In the genomic region with DNA sequence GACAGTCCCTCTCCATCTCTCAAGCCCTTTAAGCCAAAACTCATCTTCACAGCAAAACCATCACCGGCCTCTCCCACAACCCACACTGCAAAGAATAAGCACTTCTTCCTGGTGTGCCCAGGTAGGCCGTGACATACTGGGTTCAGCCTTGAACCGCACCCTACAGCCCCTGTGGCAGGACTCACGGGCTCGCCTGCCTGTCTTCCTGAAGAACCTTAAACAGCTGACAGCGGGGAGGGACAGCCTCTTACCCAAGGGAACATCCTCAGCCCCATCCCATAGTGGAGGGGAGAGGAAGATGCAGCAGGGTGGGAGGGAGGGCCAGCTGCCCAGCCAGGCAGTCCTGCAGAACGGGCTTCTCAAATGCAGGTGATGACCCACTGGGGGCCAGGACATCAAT, we compare ENCODE assay signal across 21 cellular contexts. TPM values are rescaled to one million over a fixed set of nuclear protein-coding genes. Genes with fewer than 3 reads are reported as not detected.
DNase-seq lines count a peak whose midpoint lies in the region; ATAC-seq and TF ChIP-seq lines count a peak whose summit lies in the region.
"Had no signal": no experiment of that assay in that cellular context is flagged by ENCODE, and none has a peak within 500 bp of the region (broad histone marks: within the 10 kb centered on the region; RNA-seq: fewer than 3 reads in every experiment).

No MANE protein-coding gene starts in this region.

- no peak overlapping the region for H2AFZ ChIP-seq in IMR-90 (replicated peaks; ENCODE audit: low read length, poor library complexity)
- H2AFZ ChIP-seq: hepatocyte had no signal

- no peak overlapping the region for H4K8ac ChIP-seq in IMR-90 (ENCODE audit: low read depth in 2 of 2, low read length in 2 of 2)

- H3K4me3 Mint-ChIP-seq in activated T-cell treated with anti-CD3 and anti-CD28 coated beads, Interleukin-2, amount 50 U/mL, for 24 hours: no peak overlapping the region
- no peak overlapping the region for H3K4me3 Mint-ChIP-seq in dendritic cell treated with granulocyte-macrophage colony-stimulating factor and Interleukin-4, amounts not matched to agents 40 ng/mL and 50 ng/mL, for 4 days
- H3K4me3 Mint-ChIP-seq in stimulated activated effector memory CD8-positive, alpha-beta T cell treated with anti-CD3 and anti-CD28 coated beads, Interleukin-12 subunit alpha, Interleukin-12 subunit beta, amount 100 ng/mL, for 72 hours: peak overlapping the region; percentile 55
- H3K4me3 Mint-ChIP-seq in nephron progenitor cell: no peak overlapping the region

- H3K4me1 Mint-ChIP-seq in activated T-cell treated with anti-CD3 and anti-CD28 coated beads, Interleukin-2, amount 50 U/mL, for 24 hours (ENCODE audit: low read depth): peaks cover 96% of the 10 kb centered on the region
- peaks cover 82% of the 10 kb centered on the region for H3K4me1 Mint-ChIP-seq in dendritic cell treated with granulocyte-macrophage colony-stimulating factor and Interleukin-4, amounts not matched to agents 40 ng/mL and 50 ng/mL, for 4 days (ENCODE audit: low read depth)
- H3K4me1 Mint-ChIP-seq in stimulated activated effector memory CD8-positive, alpha-beta T cell treated with anti-CD3 and anti-CD28 coated beads, Interleukin-12 subunit alpha, Interleukin-12 subunit beta, amount 100 ng/mL, for 72 hours: peaks cover 92% of the 10 kb centered on the region
- H3K4me1 Mint-ChIP-seq in nephron progenitor cell: peaks cover 75% of the 10 kb centered on the region

- H3K14ac ChIP-seq in IMR-90 (replicated peaks; ENCODE audit: low read depth, low read length): no peak overlapping the region

- peaks cover 22 to 61% of the 10 kb centered on the region in 2 experiments for H3K79me1 ChIP-seq in IMR-90 (ENCODE audit: low read depth in 1 of 2, low read length in 2 of 2)

- peaks cover 57% of the 10 kb centered on the region for H4K20me1 ChIP-seq in IMR-90 (ENCODE audit: insufficient read depth, low read length)

- H3K36me3 Mint-ChIP-seq in activated T-cell treated with anti-CD3 and anti-CD28 coated beads, Interleukin-2, amount 50 U/mL, for 24 hours (ENCODE audit: low read depth): peaks cover 53% of the 10 kb centered on the region
- H3K36me3 Mint-ChIP-seq in dendritic cell treated with granulocyte-macrophage colony-stimulating factor and Interleukin-4, amounts not matched to agents 40 ng/mL and 50 ng/mL, for 4 days (ENCODE audit: low read depth): peaks cover 87% of the 10 kb centered on the region
- H3K36me3 Mint-ChIP-seq in stimulated activated effector memory CD8-positive, alpha-beta T cell treated with anti-CD3 and anti-CD28 coated beads, Interleukin-12 subunit alpha, Interleukin-12 subunit beta, amount 100 ng/mL, for 72 hours: peaks cover 42% of the 10 kb centered on the region
- H3K36me3 Mint-ChIP-seq in nephron progenitor cell (ENCODE audit: low read depth): no peaks in the 10 kb centered on the region

- ATAC-seq in IMR-90 (ENCODE audit: low read depth) (no peak), GM18502 (IDR thresholded peaks at IDR 0.05; ENCODE audit: poor library complexity, unreplicated experiment) (no peak)
- no peak for ATAC-seq in stimulated activated effector memory CD8-positive, alpha-beta T cell treated with anti-CD3 and anti-CD28 coated beads, Interleukin-12 subunit alpha, Interleukin-12 subunit beta, amount 100 ng/mL, for 72 hours
- ATAC-seq: HepG2 had no signal

- no peak overlapping the region for H3K23ac ChIP-seq in IMR-90 (ENCODE audit: low read depth, low read length)

- no peak overlapping the region for H3K18ac ChIP-seq in IMR-90 (ENCODE audit: low read depth, low read length)

- no peak overlapping the region for H4K91ac ChIP-seq in IMR-90 (ENCODE audit: insufficient read depth, low read depth, low read length)

- no peak overlapping the region for H3K4me3 ChIP-seq in IMR-90 (ENCODE audit: insufficient read depth, low read depth, low read length)
- H3K4me3 ChIP-seq: hepatocyte, ovary, SK-N-MC had no signal

- peaks cover 34% of the 10 kb centered on the region for H3K9me1 ChIP-seq in IMR-90 (ENCODE audit: insufficient read depth, low read length)

- no peaks in the 10 kb centered on the region for H3K27me3 ChIP-seq in IMR-90 (ENCODE audit: control insufficient read depth, insufficient read depth, low read length)
- H3K27me3 ChIP-seq: hepatocyte, ovary had no signal

- no peak overlapping the region for H3K4me2 ChIP-seq in IMR-90 (ENCODE audit: low read depth, low read length)
- H3K4me2 ChIP-seq: hepatocyte had no signal

- no CpG with 5 or more reads among the region's 7 CpGs for WGBS in IMR-90 (ENCODE audit: extremely low coverage in 2 of 2, insufficient read length in 1 of 2), 2 experiments

- dilution Hi-C loops in IMR-90 (cut with HindIII; ENCODE audit: low sequenced_read_pairs, unreplicated experiment): no loop called here

- H3K9ac ChIP-seq in IMR-90 (ENCODE audit: low read depth, low read length): no peak overlapping the region

- no peak overlapping the region for H3K4ac ChIP-seq in IMR-90 (ENCODE audit: low read depth, low read length)

- no peak overlapping the region for H3K27ac ChIP-seq in IMR-90 (ENCODE audit: insufficient read depth, low read length)
- H3K27ac ChIP-seq: ovary, SK-N-MC had no signal

- TF ChIP-seq POLR2A in IMR-90 (IDR thresholded peaks at IDR 0.05; ENCODE audit: low read depth, low read length): no peak

- no peaks in the 10 kb centered on the region for H3K27me3 Mint-ChIP-seq in activated T-cell treated with anti-CD3 and anti-CD28 coated beads, Interleukin-2, amount 50 U/mL, for 24 hours
- no peaks in the 10 kb centered on the region for H3K27me3 Mint-ChIP-seq in dendritic cell treated with granulocyte-macrophage colony-stimulating factor and Interleukin-4, amounts not matched to agents 40 ng/mL and 50 ng/mL, for 4 days
- H3K27me3 Mint-ChIP-seq in nephron progenitor cell (ENCODE audit: low read depth, poor library complexity): peaks cover 7% of the 10 kb centered on the region

- no TSS peak for BruUV-seq in IMR-90 (replicated peaks; lab: Mats Ljungman, UMichigan)

- H2AK5ac ChIP-seq in IMR-90 (ENCODE audit: low read depth, low read length): no peak overlapping the region

- no peak overlapping the region for H2BK15ac ChIP-seq in IMR-90 (ENCODE audit: low read depth, low read length)

- H3K9me3 Mint-ChIP-seq in activated T-cell treated with anti-CD3 and anti-CD28 coated beads, Interleukin-2, amount 50 U/mL, for 24 hours: no peaks in the 10 kb centered on the region
- H3K9me3 Mint-ChIP-seq in dendritic cell treated with granulocyte-macrophage colony-stimulating factor and Interleukin-4, amounts not matched to agents 40 ng/mL and 50 ng/mL, for 4 days: no peaks in the 10 kb centered on the region
- no peaks in the 10 kb centered on the region for H3K9me3 Mint-ChIP-seq in stimulated activated effector memory CD8-positive, alpha-beta T cell treated with anti-CD3 and anti-CD28 coated beads, Interleukin-12 subunit alpha, Interleukin-12 subunit beta, amount 100 ng/mL, for 72 hours
- no peaks in the 10 kb centered on the region for H3K9me3 Mint-ChIP-seq in nephron progenitor cell

- no peak overlapping the region for H2BK5ac ChIP-seq in IMR-90 (ENCODE audit: low read depth, low read length, poor library complexity, severe bottlenecking)

- no peaks in the 10 kb centered on the region for H3K9me3 ChIP-seq in IMR-90 (ENCODE audit: control insufficient read depth, insufficient read depth, low read length)
- H3K9me3 ChIP-seq: ovary had no signal

- POLR2A ChIA-PET in IMR-90 (lab: Charles Lee; ENCODE audit: unreplicated experiment): no interaction called here

- no peak overlapping the region for H2BK120ac ChIP-seq in IMR-90 (ENCODE audit: low read depth, low read length)

- intact Hi-C loops in IMR-90 (cut with micrococcal nuclease): no loop called here
- intact Hi-C loops in dendritic cell treated with granulocyte-macrophage colony-stimulating factor and Interleukin-4, amounts not matched to agents 40 ng/mL and 50 ng/mL, for 4 days (cut with micrococcal nuclease): loop anchor here (5.0 kb wide), 1 partner anchor 35 kb away; no protein-coding TSS in a partner anchor

- peak overlapping the region; percentile 8 for H2AK9ac ChIP-seq in IMR-90 (replicated peaks; ENCODE audit: low read depth, low read length, poor library complexity)

- H3K27ac Mint-ChIP-seq in activated T-cell treated with anti-CD3 and anti-CD28 coated beads, Interleukin-2, amount 50 U/mL, for 24 hours: peak overlapping the region; percentile 56
- H3K27ac Mint-ChIP-seq in dendritic cell treated with granulocyte-macrophage colony-stimulating factor and Interleukin-4, amounts not matched to agents 40 ng/mL and 50 ng/mL, for 4 days: peak overlapping the region; percentile 7
- H3K27ac Mint-ChIP-seq in stimulated activated effector memory CD8-positive, alpha-beta T cell treated with anti-CD3 and anti-CD28 coated beads, Interleukin-12 subunit alpha, Interleukin-12 subunit beta, amount 100 ng/mL, for 72 hours: peak overlapping the region; percentile 96
- H3K27ac Mint-ChIP-seq in nephron progenitor cell: no peak overlapping the region

- no peak overlapping the region for H4K5ac ChIP-seq in IMR-90 (ENCODE audit: low read depth, low read length)

- peaks cover 34% of the 10 kb centered on the region for H3K36me3 ChIP-seq in IMR-90 (ENCODE audit: control insufficient read depth, insufficient read depth, low read length)
- H3K36me3 ChIP-seq: ovary had no signal

- no peak for DNase-seq in activated T-cell treated with anti-CD3 and anti-CD28 coated beads, Interleukin-2, amount 50 U/mL, for 24 hours
- no peak for DNase-seq in activated T-cell treated with anti-CD3 and anti-CD28 coated beads, Interleukin-2, amount 50 U/mL, for 48 hours
- no peak for DNase-seq in IMR-90
- DNase-seq in stimulated activated effector memory CD8-positive, alpha-beta T cell treated with anti-CD3 and anti-CD28 coated beads, Interleukin-12 subunit alpha, Interleukin-12 subunit beta, amount 100 ng/mL, for 72 hours (ENCODE audit: low spot score in 2 of 2): no peak
- no peak for DNase-seq in NCI-H345 treated with DMSO at 0.1 percent for 48 hours (lab: John Stamatoyannopoulos, UW; ENCODE audit: unreplicated experiment)
- DNase-seq in nephron progenitor cell: no peak
- DNase-seq: activated CD8-positive, alpha-beta memory T cell treated with anti-CD3 and anti-CD28 coated beads for 24 hours; kidney; midbrain; NCI-H2029; NCI-H526 treated with DMSO at 0.1 percent for 48 hours; ovary had no signal

- CTCF ChIA-PET in IMR-90 (lab: Yijun Ruan, JAX): no interaction called here

- no peak for TF ChIP-seq RAD21 in IMR-90 (IDR thresholded peaks at IDR 0.05; ENCODE audit: low read length)

- H3K4me1 ChIP-seq in IMR-90 (ENCODE audit: control insufficient read depth, insufficient read depth, low read length): peaks cover 15% of the 10 kb centered on the region

- no peak overlapping the region for H3K56ac ChIP-seq in IMR-90 (ENCODE audit: extremely low read depth, insufficient read depth, low read length)

- in situ Hi-C loops in IMR-90 (cut with MboI; ENCODE audit: low sequenced_read_pairs): no loop called here

- no peak overlapping the region for H2BK20ac ChIP-seq in IMR-90 (ENCODE audit: low read depth, low read length)

- TF ChIP-seq CTCF in IMR-90 (conservative IDR thresholded peaks at IDR 0.05; ENCODE audit: low read depth, low read length) (no peak), nephron progenitor cell (IDR thresholded peaks at IDR 0.05) (no peak)

RNA-seq across cellular contexts. Expression of a gene that starts 40.2 kb away (rescaled TPM):
- total RNA-seq in IMR-90 (2012; rRNA removed): 17.7 and 17.8 TPM in 2 replicates
- 22.8 and 28.3 TPM in 2 replicates for polyA plus RNA-seq in IMR-90 (2012; rRNA removed)
- polyA plus RNA-seq in IMR-90 (2012; cell fraction: cytosol; rRNA removed): 13.0 and 22.1 TPM in 2 replicates
- 84.5 and 160 TPM in 2 replicates for polyA plus RNA-seq in IMR-90 (2012; cell fraction: nucleus; rRNA removed; ENCODE audit: low replicate concordance)

RNA-seq across cellular contexts. Expression of a gene that starts 55.0 kb away (rescaled TPM):
- total RNA-seq in IMR-90 (2012; rRNA removed): not detected in 2 replicates
- not detected in 2 replicates for polyA plus RNA-seq in IMR-90 (2012; rRNA removed)
- polyA plus RNA-seq in IMR-90 (2012; cell fraction: cytosol; rRNA removed): not detected in 2 replicates
- polyA plus RNA-seq in IMR-90 (2012; cell fraction: nucleus; rRNA removed; ENCODE audit: low replicate concordance): not detected in 2 replicates
- total RNA-seq: bronchial epithelial cell, G401, hepatocyte, HepG2, kidney, ovary, skeletal muscle tissue, urinary bladder had no signal
- polyA plus RNA-seq: HepG2, ovary, urinary bladder had no signal
